In genomic region chr12:104243551-104243950, GRCh38 we compare ENCODE assay signal across 1 cellular context.
TF ChIP-seq lines count a peak whose summit lies in the region.

No MANE protein-coding gene starts in this region.

TF ChIP-seq in GM23338, 12 proteins besides CTCF, POLR2A, EP300 and RAD21 (continued from another document):
- TF ChIP-seq NANOG (IDR thresholded peaks at IDR 0.05; ENCODE audit: borderline replicate concordance), result no peak
- TF ChIP-seq STAT1 (IDR thresholded peaks at IDR 0.05; ENCODE audit: unreplicated experiment), result no peak
- TF ChIP-seq, protein P1, sequence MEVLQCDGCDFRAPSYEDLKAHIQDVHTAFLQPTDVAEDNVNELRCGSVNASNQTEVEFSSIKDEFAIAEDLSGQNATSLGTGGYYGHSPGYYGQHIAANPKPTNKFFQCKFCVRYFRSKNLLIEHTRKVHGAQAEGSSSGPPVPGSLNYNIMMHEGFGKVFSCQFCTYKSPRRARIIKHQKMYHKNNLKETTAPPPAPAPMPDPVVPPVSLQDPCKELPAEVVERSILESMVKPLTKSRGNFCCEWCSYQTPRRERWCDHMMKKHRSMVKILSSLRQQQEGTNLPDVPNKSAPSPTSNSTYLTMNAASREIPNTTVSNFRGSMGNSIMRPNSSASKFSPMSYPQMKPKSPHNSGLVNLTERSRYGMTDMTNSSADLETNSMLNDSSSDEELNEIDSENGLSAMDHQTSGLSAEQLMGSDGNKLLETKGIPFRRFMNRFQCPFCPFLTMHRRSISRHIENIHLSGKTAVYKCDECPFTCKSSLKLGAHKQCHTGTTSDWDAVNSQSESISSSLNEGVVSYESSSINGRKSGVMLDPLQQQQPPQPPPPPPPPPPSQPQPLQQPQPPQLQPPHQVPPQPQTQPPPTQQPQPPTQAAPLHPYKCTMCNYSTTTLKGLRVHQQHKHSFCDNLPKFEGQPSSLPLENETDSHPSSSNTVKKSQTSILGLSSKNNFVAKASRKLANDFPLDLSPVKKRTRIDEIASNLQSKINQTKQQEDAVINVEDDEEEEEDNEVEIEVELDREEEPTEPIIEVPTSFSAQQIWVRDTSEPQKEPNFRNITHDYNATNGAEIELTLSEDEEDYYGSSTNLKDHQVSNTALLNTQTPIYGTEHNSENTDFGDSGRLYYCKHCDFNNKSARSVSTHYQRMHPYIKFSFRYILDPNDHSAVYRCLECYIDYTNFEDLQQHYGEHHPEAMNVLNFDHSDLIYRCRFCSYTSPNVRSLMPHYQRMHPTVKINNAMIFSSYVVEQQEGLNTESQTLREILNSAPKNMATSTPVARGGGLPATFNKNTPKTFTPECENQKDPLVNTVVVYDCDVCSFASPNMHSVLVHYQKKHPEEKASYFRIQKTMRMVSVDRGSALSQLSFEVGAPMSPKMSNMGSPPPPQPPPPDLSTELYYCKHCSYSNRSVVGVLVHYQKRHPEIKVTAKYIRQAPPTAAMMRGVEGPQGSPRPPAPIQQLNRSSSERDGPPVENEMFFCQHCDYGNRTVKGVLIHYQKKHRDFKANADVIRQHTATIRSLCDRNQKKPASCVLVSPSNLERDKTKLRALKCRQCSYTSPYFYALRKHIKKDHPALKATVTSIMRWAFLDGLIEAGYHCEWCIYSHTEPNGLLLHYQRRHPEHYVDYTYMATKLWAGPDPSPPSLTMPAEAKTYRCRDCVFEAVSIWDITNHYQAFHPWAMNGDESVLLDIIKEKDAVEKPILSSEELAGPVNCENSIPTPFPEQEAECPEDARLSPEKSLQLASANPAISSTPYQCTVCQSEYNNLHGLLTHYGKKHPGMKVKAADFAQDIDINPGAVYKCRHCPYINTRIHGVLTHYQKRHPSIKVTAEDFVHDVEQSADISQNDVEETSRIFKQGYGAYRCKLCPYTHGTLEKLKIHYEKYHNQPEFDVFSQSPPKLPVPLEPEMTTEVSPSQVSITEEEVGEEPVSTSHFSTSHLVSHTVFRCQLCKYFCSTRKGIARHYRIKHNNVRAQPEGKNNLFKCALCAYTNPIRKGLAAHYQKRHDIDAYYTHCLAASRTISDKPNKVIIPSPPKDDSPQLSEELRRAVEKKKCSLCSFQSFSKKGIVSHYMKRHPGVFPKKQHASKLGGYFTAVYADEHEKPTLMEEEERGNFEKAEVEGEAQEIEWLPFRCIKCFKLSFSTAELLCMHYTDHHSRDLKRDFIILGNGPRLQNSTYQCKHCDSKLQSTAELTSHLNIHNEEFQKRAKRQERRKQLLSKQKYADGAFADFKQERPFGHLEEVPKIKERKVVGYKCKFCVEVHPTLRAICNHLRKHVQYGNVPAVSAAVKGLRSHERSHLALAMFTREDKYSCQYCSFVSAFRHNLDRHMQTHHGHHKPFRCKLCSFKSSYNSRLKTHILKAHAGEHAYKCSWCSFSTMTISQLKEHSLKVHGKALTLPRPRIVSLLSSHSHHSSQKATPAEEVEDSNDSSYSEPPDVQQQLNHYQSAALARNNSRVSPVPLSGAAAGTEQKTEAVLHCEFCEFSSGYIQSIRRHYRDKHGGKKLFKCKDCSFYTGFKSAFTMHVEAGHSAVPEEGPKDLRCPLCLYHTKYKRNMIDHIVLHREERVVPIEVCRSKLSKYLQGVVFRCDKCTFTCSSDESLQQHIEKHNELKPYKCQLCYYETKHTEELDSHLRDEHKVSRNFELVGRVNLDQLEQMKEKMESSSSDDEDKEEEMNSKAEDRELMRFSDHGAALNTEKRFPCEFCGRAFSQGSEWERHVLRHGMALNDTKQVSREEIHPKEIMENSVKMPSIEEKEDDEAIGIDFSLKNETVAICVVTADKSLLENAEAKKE (CRISPR knock-in tag; IDR thresholded peaks at IDR 0.05), result no peak
- TF ChIP-seq JUNB (IDR thresholded peaks at IDR 0.05; ENCODE audit: unreplicated experiment), result no peak
- TF ChIP-seq EZH2phosphoT487 (IDR thresholded peaks at IDR 0.05; ENCODE audit: unreplicated experiment), result no peak
- TF ChIP-seq, protein P2, sequence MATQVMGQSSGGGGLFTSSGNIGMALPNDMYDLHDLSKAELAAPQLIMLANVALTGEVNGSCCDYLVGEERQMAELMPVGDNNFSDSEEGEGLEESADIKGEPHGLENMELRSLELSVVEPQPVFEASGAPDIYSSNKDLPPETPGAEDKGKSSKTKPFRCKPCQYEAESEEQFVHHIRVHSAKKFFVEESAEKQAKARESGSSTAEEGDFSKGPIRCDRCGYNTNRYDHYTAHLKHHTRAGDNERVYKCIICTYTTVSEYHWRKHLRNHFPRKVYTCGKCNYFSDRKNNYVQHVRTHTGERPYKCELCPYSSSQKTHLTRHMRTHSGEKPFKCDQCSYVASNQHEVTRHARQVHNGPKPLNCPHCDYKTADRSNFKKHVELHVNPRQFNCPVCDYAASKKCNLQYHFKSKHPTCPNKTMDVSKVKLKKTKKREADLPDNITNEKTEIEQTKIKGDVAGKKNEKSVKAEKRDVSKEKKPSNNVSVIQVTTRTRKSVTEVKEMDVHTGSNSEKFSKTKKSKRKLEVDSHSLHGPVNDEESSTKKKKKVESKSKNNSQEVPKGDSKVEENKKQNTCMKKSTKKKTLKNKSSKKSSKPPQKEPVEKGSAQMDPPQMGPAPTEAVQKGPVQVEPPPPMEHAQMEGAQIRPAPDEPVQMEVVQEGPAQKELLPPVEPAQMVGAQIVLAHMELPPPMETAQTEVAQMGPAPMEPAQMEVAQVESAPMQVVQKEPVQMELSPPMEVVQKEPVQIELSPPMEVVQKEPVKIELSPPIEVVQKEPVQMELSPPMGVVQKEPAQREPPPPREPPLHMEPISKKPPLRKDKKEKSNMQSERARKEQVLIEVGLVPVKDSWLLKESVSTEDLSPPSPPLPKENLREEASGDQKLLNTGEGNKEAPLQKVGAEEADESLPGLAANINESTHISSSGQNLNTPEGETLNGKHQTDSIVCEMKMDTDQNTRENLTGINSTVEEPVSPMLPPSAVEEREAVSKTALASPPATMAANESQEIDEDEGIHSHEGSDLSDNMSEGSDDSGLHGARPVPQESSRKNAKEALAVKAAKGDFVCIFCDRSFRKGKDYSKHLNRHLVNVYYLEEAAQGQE (IDR thresholded peaks at IDR 0.05; ENCODE audit: unreplicated experiment), result no peak
